In the genomic region with DNA sequence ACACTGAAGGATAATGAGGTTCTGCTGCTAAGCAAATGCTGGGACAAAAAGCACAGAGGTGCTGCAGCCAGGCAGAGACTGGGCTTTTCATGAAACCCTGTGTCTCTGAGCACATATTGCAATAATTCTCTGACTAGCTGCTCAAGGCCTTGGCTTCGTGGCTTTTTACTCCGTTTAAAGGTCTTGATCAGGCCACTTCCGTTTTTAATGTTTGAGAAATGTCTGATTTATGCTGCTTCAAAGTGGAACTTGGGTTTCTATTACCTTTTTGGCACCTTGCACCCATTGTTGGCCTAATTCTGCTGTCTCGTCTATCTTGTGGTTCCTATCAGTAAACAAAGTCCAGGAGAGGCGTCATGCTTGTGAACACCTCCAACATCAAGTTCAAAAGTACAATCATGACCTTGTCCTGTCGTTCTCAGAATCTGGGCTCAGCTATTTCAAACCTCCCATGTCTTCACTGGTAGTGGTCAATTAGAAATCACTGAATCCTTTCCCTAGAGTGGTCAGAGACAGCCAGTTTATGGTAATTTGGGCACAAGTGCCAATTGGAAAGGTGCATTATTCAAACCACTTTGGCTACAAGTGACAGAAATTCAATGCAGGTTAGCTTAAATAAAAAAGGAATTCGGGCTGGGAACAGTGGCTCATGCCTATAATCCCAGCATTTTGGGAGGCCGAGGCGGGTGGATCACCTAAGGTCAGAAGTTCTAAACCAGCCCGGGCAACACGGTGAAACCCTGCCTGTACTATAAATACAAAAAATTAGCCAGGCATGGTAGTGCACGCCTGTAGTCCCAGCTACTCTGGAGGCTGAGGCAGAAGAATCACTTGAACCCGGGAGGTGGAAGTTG, we compare ENCODE assay signal across 1 cellular context.
TF ChIP-seq lines count a peak whose summit lies in the region.

No MANE protein-coding gene starts in this region.

TF ChIP-seq in HepG2, 621 proteins besides CTCF, POLR2A, EP300 and RAD21 (continued from another document and continues in another):
- TF ChIP-seq ZNF235 (CRISPR knock-in tag; IDR thresholded peaks at IDR 0.05; ENCODE audit: borderline replicate concordance) (peak; percentile 63; the same call in 1 of the 2 replicates), ZNF142 (CRISPR knock-in tag; IDR thresholded peaks at IDR 0.05) (0 out of 2 replicates have a peak, but pooled peaks have one; percentile 68), ISX (CRISPR knock-in tag; conservative IDR thresholded peaks at IDR 0.05) (no peak), POGZ (CRISPR knock-in tag; IDR thresholded peaks at IDR 0.05) (peak; percentile 73), TBL1XR1 (IDR thresholded peaks at IDR 0.05; ENCODE audit: borderline replicate concordance, low read length, partially characterized antibody) (peak; percentile 100), ZNF646 (CRISPR knock-in tag; IDR thresholded peaks at IDR 0.05) (no peak), E2F1 (CRISPR knock-in tag; IDR thresholded peaks at IDR 0.05) (peak; percentile 53; the same call in 1 of the 2 replicates), SYNCRIP (IDR thresholded peaks at IDR 0.05; ENCODE audit: insufficient read depth, low read depth, low read length) (no peak), PITX1 (CRISPR knock-in tag; IDR thresholded peaks at IDR 0.05) (no peak), SPEN (CRISPR knock-in tag; IDR thresholded peaks at IDR 0.05; ENCODE audit: low read depth) (no peak; the same call in 1 of the 2 replicates), PHF20 (CRISPR knock-in tag; IDR thresholded peaks at IDR 0.05) (no peak), ZNF496 (CRISPR knock-in tag; IDR thresholded peaks at IDR 0.05; ENCODE audit: insufficient replicate concordance) (no peak), ZNF121 (CRISPR knock-in tag; IDR thresholded peaks at IDR 0.05) (no peak), RFX5 (IDR thresholded peaks at IDR 0.05; ENCODE audit: low read depth, low read length) (no peak), U2AF1 (optimal IDR thresholded peaks at IDR 0.05; ENCODE audit: low read depth, low read length) (no peak)
- TF ChIP-seq, protein P1, sequence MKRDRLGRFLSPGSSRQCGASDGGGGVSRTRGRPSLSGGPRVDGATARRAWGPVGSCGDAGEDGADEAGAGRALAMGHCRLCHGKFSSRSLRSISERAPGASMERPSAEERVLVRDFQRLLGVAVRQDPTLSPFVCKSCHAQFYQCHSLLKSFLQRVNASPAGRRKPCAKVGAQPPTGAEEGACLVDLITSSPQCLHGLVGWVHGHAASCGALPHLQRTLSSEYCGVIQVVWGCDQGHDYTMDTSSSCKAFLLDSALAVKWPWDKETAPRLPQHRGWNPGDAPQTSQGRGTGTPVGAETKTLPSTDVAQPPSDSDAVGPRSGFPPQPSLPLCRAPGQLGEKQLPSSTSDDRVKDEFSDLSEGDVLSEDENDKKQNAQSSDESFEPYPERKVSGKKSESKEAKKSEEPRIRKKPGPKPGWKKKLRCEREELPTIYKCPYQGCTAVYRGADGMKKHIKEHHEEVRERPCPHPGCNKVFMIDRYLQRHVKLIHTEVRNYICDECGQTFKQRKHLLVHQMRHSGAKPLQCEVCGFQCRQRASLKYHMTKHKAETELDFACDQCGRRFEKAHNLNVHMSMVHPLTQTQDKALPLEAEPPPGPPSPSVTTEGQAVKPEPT (CRISPR knock-in tag; IDR thresholded peaks at IDR 0.05; ENCODE audit: low read depth) = 0 out of 2 replicates have a peak, but pooled peaks have one; percentile 56
- TF ChIP-seq, protein P2, sequence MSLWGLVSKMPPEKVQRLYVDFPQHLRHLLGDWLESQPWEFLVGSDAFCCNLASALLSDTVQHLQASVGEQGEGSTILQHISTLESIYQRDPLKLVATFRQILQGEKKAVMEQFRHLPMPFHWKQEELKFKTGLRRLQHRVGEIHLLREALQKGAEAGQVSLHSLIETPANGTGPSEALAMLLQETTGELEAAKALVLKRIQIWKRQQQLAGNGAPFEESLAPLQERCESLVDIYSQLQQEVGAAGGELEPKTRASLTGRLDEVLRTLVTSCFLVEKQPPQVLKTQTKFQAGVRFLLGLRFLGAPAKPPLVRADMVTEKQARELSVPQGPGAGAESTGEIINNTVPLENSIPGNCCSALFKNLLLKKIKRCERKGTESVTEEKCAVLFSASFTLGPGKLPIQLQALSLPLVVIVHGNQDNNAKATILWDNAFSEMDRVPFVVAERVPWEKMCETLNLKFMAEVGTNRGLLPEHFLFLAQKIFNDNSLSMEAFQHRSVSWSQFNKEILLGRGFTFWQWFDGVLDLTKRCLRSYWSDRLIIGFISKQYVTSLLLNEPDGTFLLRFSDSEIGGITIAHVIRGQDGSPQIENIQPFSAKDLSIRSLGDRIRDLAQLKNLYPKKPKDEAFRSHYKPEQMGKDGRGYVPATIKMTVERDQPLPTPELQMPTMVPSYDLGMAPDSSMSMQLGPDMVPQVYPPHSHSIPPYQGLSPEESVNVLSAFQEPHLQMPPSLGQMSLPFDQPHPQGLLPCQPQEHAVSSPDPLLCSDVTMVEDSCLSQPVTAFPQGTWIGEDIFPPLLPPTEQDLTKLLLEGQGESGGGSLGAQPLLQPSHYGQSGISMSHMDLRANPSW (CRISPR knock-in tag; IDR thresholded peaks at IDR 0.05; ENCODE audit: borderline replicate concordance) = no peak
- TF ChIP-seq, protein P3, sequence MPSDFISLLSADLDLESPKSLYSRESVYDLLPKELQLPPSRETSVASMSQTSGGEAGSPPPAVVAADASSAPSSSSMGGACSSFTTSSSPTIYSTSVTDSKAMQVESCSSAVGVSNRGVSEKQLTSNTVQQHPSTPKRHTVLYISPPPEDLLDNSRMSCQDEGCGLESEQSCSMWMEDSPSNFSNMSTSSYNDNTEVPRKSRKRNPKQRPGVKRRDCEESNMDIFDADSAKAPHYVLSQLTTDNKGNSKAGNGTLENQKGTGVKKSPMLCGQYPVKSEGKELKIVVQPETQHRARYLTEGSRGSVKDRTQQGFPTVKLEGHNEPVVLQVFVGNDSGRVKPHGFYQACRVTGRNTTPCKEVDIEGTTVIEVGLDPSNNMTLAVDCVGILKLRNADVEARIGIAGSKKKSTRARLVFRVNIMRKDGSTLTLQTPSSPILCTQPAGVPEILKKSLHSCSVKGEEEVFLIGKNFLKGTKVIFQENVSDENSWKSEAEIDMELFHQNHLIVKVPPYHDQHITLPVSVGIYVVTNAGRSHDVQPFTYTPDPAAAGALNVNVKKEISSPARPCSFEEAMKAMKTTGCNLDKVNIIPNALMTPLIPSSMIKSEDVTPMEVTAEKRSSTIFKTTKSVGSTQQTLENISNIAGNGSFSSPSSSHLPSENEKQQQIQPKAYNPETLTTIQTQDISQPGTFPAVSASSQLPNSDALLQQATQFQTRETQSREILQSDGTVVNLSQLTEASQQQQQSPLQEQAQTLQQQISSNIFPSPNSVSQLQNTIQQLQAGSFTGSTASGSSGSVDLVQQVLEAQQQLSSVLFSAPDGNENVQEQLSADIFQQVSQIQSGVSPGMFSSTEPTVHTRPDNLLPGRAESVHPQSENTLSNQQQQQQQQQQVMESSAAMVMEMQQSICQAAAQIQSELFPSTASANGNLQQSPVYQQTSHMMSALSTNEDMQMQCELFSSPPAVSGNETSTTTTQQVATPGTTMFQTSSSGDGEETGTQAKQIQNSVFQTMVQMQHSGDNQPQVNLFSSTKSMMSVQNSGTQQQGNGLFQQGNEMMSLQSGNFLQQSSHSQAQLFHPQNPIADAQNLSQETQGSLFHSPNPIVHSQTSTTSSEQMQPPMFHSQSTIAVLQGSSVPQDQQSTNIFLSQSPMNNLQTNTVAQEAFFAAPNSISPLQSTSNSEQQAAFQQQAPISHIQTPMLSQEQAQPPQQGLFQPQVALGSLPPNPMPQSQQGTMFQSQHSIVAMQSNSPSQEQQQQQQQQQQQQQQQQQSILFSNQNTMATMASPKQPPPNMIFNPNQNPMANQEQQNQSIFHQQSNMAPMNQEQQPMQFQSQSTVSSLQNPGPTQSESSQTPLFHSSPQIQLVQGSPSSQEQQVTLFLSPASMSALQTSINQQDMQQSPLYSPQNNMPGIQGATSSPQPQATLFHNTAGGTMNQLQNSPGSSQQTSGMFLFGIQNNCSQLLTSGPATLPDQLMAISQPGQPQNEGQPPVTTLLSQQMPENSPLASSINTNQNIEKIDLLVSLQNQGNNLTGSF (CRISPR knock-in tag; IDR thresholded peaks at IDR 0.05) = 0 out of 2 replicates have a peak, but pooled peaks have one; percentile 24
- TF ChIP-seq, protein P4, sequence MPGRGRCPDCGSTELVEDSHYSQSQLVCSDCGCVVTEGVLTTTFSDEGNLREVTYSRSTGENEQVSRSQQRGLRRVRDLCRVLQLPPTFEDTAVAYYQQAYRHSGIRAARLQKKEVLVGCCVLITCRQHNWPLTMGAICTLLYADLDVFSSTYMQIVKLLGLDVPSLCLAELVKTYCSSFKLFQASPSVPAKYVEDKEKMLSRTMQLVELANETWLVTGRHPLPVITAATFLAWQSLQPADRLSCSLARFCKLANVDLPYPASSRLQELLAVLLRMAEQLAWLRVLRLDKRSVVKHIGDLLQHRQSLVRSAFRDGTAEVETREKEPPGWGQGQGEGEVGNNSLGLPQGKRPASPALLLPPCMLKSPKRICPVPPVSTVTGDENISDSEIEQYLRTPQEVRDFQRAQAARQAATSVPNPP (CRISPR knock-in tag; IDR thresholded peaks at IDR 0.05) = peak; percentile 72; the same call in 1 of the 2 replicates
